8 cellular contexts compared by ENCODE assay signal in genomic region chr20:52191436-52192295, GRCh38. TPM values are rescaled to one million over a fixed set of nuclear protein-coding genes. Genes with fewer than 3 reads are reported as not detected.
DNase-seq lines count a peak whose midpoint lies in the region; ATAC-seq and TF ChIP-seq lines count a peak whose summit lies in the region.

TSS of gene ZFP64 (minus strand) at chr20:52191779. CDS start at chr20:52191636, 143 bp downstream.

- H3K4me3 Mint-ChIP-seq in T-helper 17 cell = peak within 1 kb of the TSS; percentile 92

- peak within 1 kb of the TSS; percentile 93 for H3K27ac Mint-ChIP-seq in T-helper 17 cell

- H3K27ac ChIP-seq in right cardiac atrium (ENCODE audit: low read length) (peak within 1 kb of the TSS; percentile 63), rectal smooth muscle tissue (ENCODE audit: low read depth, low read length) (peak within 1 kb of the TSS; percentile 85), aorta (ENCODE audit: low read depth in 1 of 2, low read length in 2 of 2) (peak within 1 kb of the TSS in 1 of 2 donors; percentile 11)

- H3K36me3 ChIP-seq in rectal smooth muscle tissue (ENCODE audit: control insufficient read depth, insufficient read depth, low read length) (no peaks in the 10 kb centered on the region), aorta (ENCODE audit: control insufficient read depth in 1 of 2, insufficient read depth in 2 of 2, low read length in 1 of 2) (peaks cover 0 to 1% of the 10 kb centered on the region in 2 donors)

- under 1% methylated on average over 101 of the region's 101 CpGs for WGBS in right cardiac atrium
- WGBS in aorta, 2 donors = 0% methylated on average over 92 to 101 of the region's 101 CpGs

- H3K9me3 ChIP-seq in T-helper 17 cell (ENCODE audit: control insufficient read depth, low read length, poor library complexity, severe bottlenecking) (no peaks in the 10 kb centered on the region), right cardiac atrium (ENCODE audit: control insufficient read depth, low read length) (no peaks in the 10 kb centered on the region), aorta (ENCODE audit: control insufficient read depth, low read length) (no peaks in the 10 kb centered on the region)

- peak within 1 kb of the TSS; percentile 12 for H3K9ac ChIP-seq in rectal smooth muscle tissue (ENCODE audit: low read length)

- TF ChIP-seq CTCF in GM12874 (IDR thresholded peaks at IDR 0.05; ENCODE audit: insufficient read depth, low read depth, low read length) = peak; percentile 76

- H3K4me3 ChIP-seq in right cardiac atrium (ENCODE audit: low read length) = peak within 1 kb of the TSS; percentile 96
- peak within 1 kb of the TSS; percentile 65 for H3K4me3 ChIP-seq in rectal smooth muscle tissue (ENCODE audit: low read length)
- peak within 1 kb of the TSS; percentile 55 to 94 for H3K4me3 ChIP-seq in aorta (ENCODE audit: low read length in 2 of 2)

- H3K36me3 Mint-ChIP-seq in T-helper 17 cell (ENCODE audit: low read depth) = no peaks in the 10 kb centered on the region

- DNase-seq in NCI-H1092 treated with DMSO at 0.1 percent for 48 hours (lab: John Stamatoyannopoulos, UW) (peak; percentile 62), T-helper 17 cell (peak; percentile 50 to 59 (median 55)), anterior cingulate cortex (lab: John Stamatoyannopoulos, UW) (peak in 57 of 58 donors; percentile 41 to 94 (median 77)), right cardiac atrium (peak; percentile 75 to 92 (median 90)), aorta (peak; percentile 83 to 88)

- ATAC-seq in HG02610 (IDR thresholded peaks at IDR 0.05; ENCODE audit: unreplicated experiment) (peak; percentile 75), T-helper 17 cell (peak; percentile 84), right cardiac atrium (peak; percentile 94 to 95), aorta (ENCODE audit: low FRiP score) (peak; percentile 94)

- no peaks in the 10 kb centered on the region for H3K4me1 ChIP-seq in right cardiac atrium (ENCODE audit: control insufficient read depth, insufficient read depth, low read length)
- no peaks in the 10 kb centered on the region for H3K4me1 ChIP-seq in rectal smooth muscle tissue (ENCODE audit: control insufficient read depth, insufficient read depth, low read length)
- no peaks in the 10 kb centered on the region for H3K4me1 ChIP-seq in aorta (ENCODE audit: control insufficient read depth in 1 of 2, insufficient read depth in 2 of 2, low read length in 2 of 2)

- no peaks in the 10 kb centered on the region for H3K27me3 Mint-ChIP-seq in T-helper 17 cell

- peaks cover 8% of the 10 kb centered on the region for H3K4me1 Mint-ChIP-seq in T-helper 17 cell

- intact Hi-C loops in right cardiac atrium (cut with DNase I) (no loop called here), aorta (cut with DNase I) (no loop called here)

- no peaks in the 10 kb centered on the region for H3K27me3 ChIP-seq in right cardiac atrium (ENCODE audit: control insufficient read depth, insufficient read depth)
- H3K27me3 ChIP-seq in rectal smooth muscle tissue (ENCODE audit: control insufficient read depth, insufficient read depth, low read length) = no peaks in the 10 kb centered on the region
- H3K27me3 ChIP-seq in aorta (ENCODE audit: control insufficient read depth in 1 of 2, insufficient read depth in 2 of 2, low read length in 1 of 2) = no peaks in the 10 kb centered on the region

RNA-seq across cellular contexts. Expression of gene ZFP64, which starts in this region (rescaled TPM):
- total RNA-seq in T-helper 17 cell (1 to 10 TPM; 7.5 to 9.8 TPM), right cardiac atrium (10 to 100 TPM in 1 of 4 donors, 1 to 10 TPM in 3; 6.0 to 10.6 (median 8.7) TPM), aorta (10 to 100 TPM in 1 of 2 donors, 1 to 10 TPM in 1; 8.2 to 13.5 TPM)
- polyA plus RNA-seq in right cardiac atrium (3.7 TPM), aorta (1 to 10 TPM; 3.4 to 6.5 TPM)
